1 cellular context compared by ENCODE assay signal in genomic region chr13:59746291-59746962, GRCh38.
A peak's percentile ranks its signal among the peaks of the same experiment; 100 is the strongest.
TF ChIP-seq lines count a peak whose summit lies in the region.

No MANE protein-coding gene starts in this region.

TF ChIP-seq in SK-N-SH, 30 proteins besides CTCF, POLR2A, EP300 and RAD21 (continued from another document):
- no peak for TF ChIP-seq IRF3 (IDR thresholded peaks at IDR 0.05; ENCODE audit: low read depth, low read length)
- no peak for TF ChIP-seq USF1 (IDR thresholded peaks at IDR 0.05; ENCODE audit: borderline replicate concordance, low read depth)
- TF ChIP-seq GATA2 (CRISPR knock-in tag; IDR thresholded peaks at IDR 0.05), result no peak
- TF ChIP-seq FOXJ3 (CRISPR knock-in tag; IDR thresholded peaks at IDR 0.05), result no peak
- no peak for TF ChIP-seq TEAD4 (IDR thresholded peaks at IDR 0.05; ENCODE audit: borderline replicate concordance, insufficient read depth)
- TF ChIP-seq REST (IDR thresholded peaks at IDR 0.05; ENCODE audit: low read depth, low read length), result no peak
- no peak for TF ChIP-seq EZH2phosphoT487 (IDR thresholded peaks at IDR 0.05; ENCODE audit: borderline replicate concordance, low read depth)
- no peak for TF ChIP-seq NRF1 (IDR thresholded peaks at IDR 0.05; ENCODE audit: low read depth, low read length)
- TF ChIP-seq TCF12 (IDR thresholded peaks at IDR 0.05), result peak; percentile 31; the same call in 1 of the 2 replicates
- TF ChIP-seq NFIC (IDR thresholded peaks at IDR 0.05; ENCODE audit: borderline replicate concordance), result no peak
- no peak for TF ChIP-seq RXRA (IDR thresholded peaks at IDR 0.05; ENCODE audit: borderline replicate concordance, low read depth)
- no peak for TF ChIP-seq MEF2A (IDR thresholded peaks at IDR 0.05; ENCODE audit: borderline replicate concordance, low read depth)
- TF ChIP-seq MXI1 (IDR thresholded peaks at IDR 0.05; ENCODE audit: low read depth, low read length), result no peak
- no peak for TF ChIP-seq GABPA (IDR thresholded peaks at IDR 0.05; ENCODE audit: low read depth)
- TF ChIP-seq RCOR1 (IDR thresholded peaks at IDR 0.05; ENCODE audit: low read length), result no peak
- TF ChIP-seq FOSL2 (IDR thresholded peaks at IDR 0.05; ENCODE audit: borderline replicate concordance, low read depth), result peak; percentile 48; the same call in 1 of the 2 replicates
- no peak for TF ChIP-seq SMC3 (IDR thresholded peaks at IDR 0.05; ENCODE audit: low read depth, low read length)
- TF ChIP-seq POLR2AphosphoS5 (IDR thresholded peaks at IDR 0.05; ENCODE audit: low read depth, low read length), result no peak
- no peak for TF ChIP-seq FOXM1 (IDR thresholded peaks at IDR 0.05; ENCODE audit: low read depth)
- no peak for TF ChIP-seq ZBTB33 (IDR thresholded peaks at IDR 0.05; ENCODE audit: borderline replicate concordance, low read depth)
- no peak for TF ChIP-seq ELF1 (IDR thresholded peaks at IDR 0.05)
- TF ChIP-seq USF2 (IDR thresholded peaks at IDR 0.05; ENCODE audit: borderline replicate concordance, low read depth, low read length), result no peak
- peak; percentile 14; the same call in 1 of the 2 replicates for TF ChIP-seq JUND (IDR thresholded peaks at IDR 0.05)
- no peak for TF ChIP-seq CHD2 (IDR thresholded peaks at IDR 0.05; ENCODE audit: low read length, partially characterized antibody)
- no peak for TF ChIP-seq YY1 (IDR thresholded peaks at IDR 0.05; ENCODE audit: low read depth)
- no peak for TF ChIP-seq TAF1 (IDR thresholded peaks at IDR 0.05; ENCODE audit: borderline replicate concordance, low read depth, low read length)
